In the genomic region with DNA sequence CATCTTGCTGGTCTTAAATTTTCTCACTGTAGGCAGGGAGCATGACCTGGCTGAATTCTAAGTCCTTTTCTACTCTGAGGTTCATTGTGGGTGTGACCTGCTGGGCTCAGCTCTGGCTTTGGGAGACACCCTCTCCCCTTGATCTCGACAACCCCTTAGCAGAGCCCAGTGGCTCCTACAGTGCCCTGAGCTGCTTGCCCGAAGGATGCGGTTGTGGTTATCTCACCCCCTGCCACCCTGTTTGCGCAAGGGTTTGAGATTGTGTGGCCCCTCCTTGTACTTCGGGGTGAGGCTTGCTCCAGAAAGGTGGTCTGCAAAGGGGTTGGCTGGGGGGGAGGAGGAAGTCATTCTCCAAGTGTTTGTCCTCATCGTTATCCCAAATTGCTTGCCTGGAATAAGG, we compare ENCODE assay signal across 1 cellular context.
TF ChIP-seq lines count a peak whose summit lies in the region.

No MANE protein-coding gene starts in this region.

TF ChIP-seq in GM23338, 12 proteins besides CTCF, POLR2A, EP300 and RAD21 (continued from another document):
- no peak for TF ChIP-seq EZH2phosphoT487 (IDR thresholded peaks at IDR 0.05; ENCODE audit: unreplicated experiment)
- TF ChIP-seq EZH2 (IDR thresholded peaks at IDR 0.05; ENCODE audit: low read depth, unreplicated experiment) = no peak
- no peak for TF ChIP-seq STAT1 (IDR thresholded peaks at IDR 0.05; ENCODE audit: unreplicated experiment)
- no peak for TF ChIP-seq CREB1 (CRISPR knock-in tag; IDR thresholded peaks at IDR 0.05; ENCODE audit: low read depth)
- no peak for TF ChIP-seq ZNF462 (CRISPR knock-in tag; IDR thresholded peaks at IDR 0.05)
